ENCODE assay signal across 17 cellular contexts in the genomic region with DNA sequence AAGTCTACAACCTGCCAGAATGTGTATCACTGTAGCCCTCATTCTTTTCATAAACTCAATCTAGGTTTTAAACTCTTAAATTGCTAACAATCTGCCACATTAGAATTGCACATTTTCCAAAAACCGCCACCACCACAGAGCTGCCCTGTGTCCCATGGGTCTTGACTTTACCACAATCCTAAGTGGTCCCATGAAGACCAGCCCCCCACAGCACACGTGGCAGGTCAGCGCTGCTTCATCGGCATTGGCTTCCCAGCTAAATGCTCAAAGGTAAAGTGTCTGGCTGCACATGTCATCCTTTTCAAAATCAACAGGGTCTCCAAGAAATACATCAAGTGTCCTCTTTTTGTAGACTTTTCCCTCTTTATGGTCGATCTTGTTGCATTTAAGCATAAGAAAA. TPM values are rescaled to one million over a fixed set of nuclear protein-coding genes. Genes with fewer than 3 reads are reported as not detected.
DNase-seq lines count a peak whose midpoint lies in the region; ATAC-seq and TF ChIP-seq lines count a peak whose summit lies in the region.
"Had no signal": no experiment of that assay in that cellular context is flagged by ENCODE, and none has a peak within 500 bp of the region (broad histone marks: within the 10 kb centered on the region; RNA-seq: fewer than 3 reads in every experiment).

No MANE protein-coding gene starts in this region.

- H3K4me1 Mint-ChIP-seq in activated CD4-positive, alpha-beta T cell treated with anti-CD3 and anti-CD28 coated beads, Interleukin-2, amount 10 ng/mL, durations not matched to agents 24 days and 14 days, result peaks cover 17% of the 10 kb centered on the region

- no peaks in the 10 kb centered on the region for H3K36me3 Mint-ChIP-seq in activated CD4-positive, alpha-beta T cell treated with anti-CD3 and anti-CD28 coated beads, Interleukin-2, amount 10 ng/mL, durations not matched to agents 24 days and 14 days (ENCODE audit: low read depth)
- H3K36me3 Mint-ChIP-seq: stimulated activated memory B cell treated with anti-CD40 and anti-IgM and Interleukin-4, amounts not matched to agents 10 μg/mL and 1 μg/mL and 100 μg/mL, for 72 hours had no signal

- 39 to 67% (median 61%) methylated on average over 5 of the region's 5 CpGs for WGBS in stomach, 5 donors
- 76 to 78% methylated on average over 5 of the region's 5 CpGs for WGBS in testis, 2 donors

- no peak for TF ChIP-seq EP300 in stomach (IDR thresholded peaks at IDR 0.05)

- no peak for DNase-seq in activated CD4-positive, alpha-beta T cell treated with anti-CD3 and anti-CD28 coated beads, Interleukin-2, amount 10 ng/mL, durations not matched to agents 24 days and 14 days
- DNase-seq in activated CD4-positive, alpha-beta T cell treated with anti-CD3 and anti-CD28 coated beads, Interleukin-2, amount 50 U/mL, for 1 hour, result no peak
- DNase-seq in RWPE2 (ENCODE audit: low spot score) (no peak), stomach (no peak), NCI-H1417 treated with DMSO at 0.1 percent for 48 hours (lab: John Stamatoyannopoulos, UW) (no peak), testis (no peak)
- DNase-seq: 8988T, foreskin keratinocyte, Kasumi-1, NCI-H1436, NCI-H226, SIG-M5, transverse colon had no signal

- H3K4me3 ChIP-seq in RWPE2 (ENCODE audit: severe bottlenecking) (peak overlapping the region; percentile 87), iPS-15b (ENCODE audit: low read depth, low read length) (peak overlapping the region; percentile 7), stomach (peak overlapping the region; percentile 75 to 97 (median 80)), testis (no peak overlapping the region)
- H3K4me3 ChIP-seq: transverse colon had no signal

- no peaks in the 10 kb centered on the region for H3K9me3 Mint-ChIP-seq in activated CD4-positive, alpha-beta T cell treated with anti-CD3 and anti-CD28 coated beads, Interleukin-2, amount 10 ng/mL, durations not matched to agents 24 days and 14 days
- H3K9me3 Mint-ChIP-seq: activated T-helper 17 cell treated with anti-CD3 and anti-CD28 coated beads, Interleukin-2, amount 50 U/mL, for 72 hours; stimulated activated memory B cell treated with anti-CD40 and anti-IgM and Interleukin-4, amounts not matched to agents 10 μg/mL and 1 μg/mL and 100 μg/mL, for 72 hours had no signal

- intact Hi-C loops in activated CD4-positive, alpha-beta T cell treated with anti-CD3 and anti-CD28 coated beads, Interleukin-2, amount 10 ng/mL, durations not matched to agents 24 days and 14 days (cut with micrococcal nuclease), result no loop called here
- intact Hi-C loops in stomach (cut with DNase I; ENCODE audit: low total_unique reads) (loop anchor here (5.0 kb wide), 1 partner anchor 136 kb away; no protein-coding TSS in a partner anchor), testis (cut with DNase I; ENCODE audit: low total_unique reads) (no loop called here)

- no peaks in the 10 kb centered on the region for H3K27me3 ChIP-seq in RWPE2 (ENCODE audit: insufficient read depth, poor library complexity, severe bottlenecking)
- peaks cover 8% of the 10 kb centered on the region for H3K27me3 ChIP-seq in iPS-15b (ENCODE audit: control insufficient read depth, insufficient read depth, low read length)
- H3K27me3 ChIP-seq in stomach, result no peaks in the 10 kb centered on the region
- no peaks in the 10 kb centered on the region for H3K27me3 ChIP-seq in testis
- H3K27me3 ChIP-seq: foreskin keratinocyte, transverse colon had no signal

- H3K27ac ChIP-seq in RWPE2 (ENCODE audit: poor library complexity, severe bottlenecking) (peak overlapping the region; percentile 62), stomach (peak overlapping the region; percentile 56 to 92 (median 86)), testis (no peak overlapping the region)
- H3K27ac ChIP-seq: foreskin keratinocyte, transverse colon had no signal

- H3K27ac Mint-ChIP-seq in activated CD4-positive, alpha-beta T cell treated with anti-CD3 and anti-CD28 coated beads, Interleukin-2, amount 10 ng/mL, durations not matched to agents 24 days and 14 days, result no peak overlapping the region
- H3K27ac Mint-ChIP-seq: activated T-helper 17 cell treated with anti-CD3 and anti-CD28 coated beads, Interleukin-2, amount 50 U/mL, for 72 hours; stimulated activated memory B cell treated with anti-CD40 and anti-IgM and Interleukin-4, amounts not matched to agents 10 μg/mL and 1 μg/mL and 100 μg/mL, for 72 hours had no signal

- H3K4me3 Mint-ChIP-seq in activated CD4-positive, alpha-beta T cell treated with anti-CD3 and anti-CD28 coated beads, Interleukin-2, amount 10 ng/mL, durations not matched to agents 24 days and 14 days, result peak overlapping the region; percentile 11

- H3K4me1 ChIP-seq in RWPE2 (ENCODE audit: insufficient read depth, poor library complexity, severe bottlenecking), result peaks cover 46% of the 10 kb centered on the region
- peaks cover 42% of the 10 kb centered on the region for H3K4me1 ChIP-seq in iPS-15b (ENCODE audit: control insufficient read depth, insufficient read depth, low read length)
- peaks cover 47 to 91% (median 68%) of the 10 kb centered on the region in 4 donors for H3K4me1 ChIP-seq in stomach
- peaks cover 31% of the 10 kb centered on the region for H3K4me1 ChIP-seq in testis

- TF ChIP-seq POLR2A in stomach (IDR thresholded peaks at IDR 0.05) (no peak), testis (IDR thresholded peaks at IDR 0.05) (no peak)

- peaks cover 63% of the 10 kb centered on the region for H3K27me3 Mint-ChIP-seq in activated CD4-positive, alpha-beta T cell treated with anti-CD3 and anti-CD28 coated beads, Interleukin-2, amount 10 ng/mL, durations not matched to agents 24 days and 14 days

- H3K9me3 ChIP-seq in RWPE2 (ENCODE audit: severe bottlenecking), result no peaks in the 10 kb centered on the region
- H3K9me3 ChIP-seq in iPS-15b (ENCODE audit: control insufficient read depth, insufficient read depth, low read length), result no peaks in the 10 kb centered on the region
- no peaks in the 10 kb centered on the region for H3K9me3 ChIP-seq in stomach
- no peaks in the 10 kb centered on the region for H3K9me3 ChIP-seq in testis
- H3K9me3 ChIP-seq: transverse colon had no signal

- TF ChIP-seq CTCF in RWPE2 (IDR thresholded peaks at IDR 0.05; ENCODE audit: poor library complexity, severe bottlenecking) (no peak), stomach (IDR thresholded peaks at IDR 0.05) (no peak), testis (IDR thresholded peaks at IDR 0.05) (no peak)

- H3K9ac ChIP-seq in iPS-15b (ENCODE audit: low read depth, low read length), result no peak overlapping the region

- no peaks in the 10 kb centered on the region for H3K36me3 ChIP-seq in RWPE2 (ENCODE audit: low read depth)
- H3K36me3 ChIP-seq in iPS-15b (ENCODE audit: control insufficient read depth, insufficient read depth, low read length), result no peaks in the 10 kb centered on the region
- no peaks in the 10 kb centered on the region for H3K36me3 ChIP-seq in stomach
- no peaks in the 10 kb centered on the region for H3K36me3 ChIP-seq in testis (ENCODE audit: low read depth, missing control alignments)
- H3K36me3 ChIP-seq: transverse colon had no signal

- ATAC-seq in RWPE2 (ENCODE audit: low read depth) (no peak), HG03108 (IDR thresholded peaks at IDR 0.05; ENCODE audit: unreplicated experiment) (no peak)
- ATAC-seq: activated T-helper 17 cell treated with anti-CD3 and anti-CD28 coated beads, Interleukin-2, amount 50 U/mL, for 72 hours; foreskin keratinocyte; stimulated activated memory B cell treated with anti-CD40 and anti-IgM and Interleukin-4, amounts not matched to agents 10 μg/mL and 1 μg/mL and 100 μg/mL, for 72 hours had no signal

RNA-seq across cellular contexts. Expression of a gene that starts 2.4 kb away (rescaled TPM):
- total RNA-seq in activated CD4-positive, alpha-beta T cell treated with anti-CD3 and anti-CD28 coated beads, Interleukin-2, amount 10 ng/mL, durations not matched to agents 24 days and 14 days, result 1.3 and 1.4 TPM in 2 replicates
- total RNA-seq in stomach (100 to 1,000 TPM in 3 of 5 donors, 10 to 100 TPM in 2; 74.2 to 179 (median 120) TPM), testis (100 to 1,000 TPM in 1 of 2 donors, 10 to 100 TPM in 1; 90.1 to 125 TPM)
- polyA plus RNA-seq in stomach (10 to 100 TPM in 2 of 3 donors, 1 to 10 TPM in 1; 9.9 to 22.0 (median 13.0) TPM), testis (ENCODE audit: insufficient read depth, low read depth, low replicate concordance) (62.2 TPM)

Comparison
In these comparisons a context has a peak if more than half of its experiments do, and no peak if none do; other contexts are left out.
1. H3K27ac ChIP-seq: peak in RWPE2 (single experiment) and stomach (5 of 5); none in testis (0 of 2).
2. H3K4me3 ChIP-seq: peak in RWPE2 (single experiment), iPS-15b (single experiment) and stomach (4 of 4); none in testis (0 of 2).
3. RNA of a gene that starts 2.4 kb away (total RNA-seq): 90.1 to 125 TPM in testis and 74.2 to 179 TPM in stomach; 1.3 to 1.4 TPM in activated CD4-positive, alpha-beta T cell treated with anti-CD3 and anti-CD28 coated beads, Interleukin-2, amount 10 ng/mL, durations not matched to agents 24 days and 14 days; every median in the first group is over 10 times any median in the second.